Comparison of ENCODE assay signal across 27 cellular contexts in genomic region chr10:84158061-84158460, GRCh38. TPM values are rescaled to one million over a fixed set of nuclear protein-coding genes. Genes with fewer than 3 reads are reported as not detected.
"Had no signal": no experiment of that assay in that cellular context is flagged by ENCODE, and none has a peak within 500 bp of the region (broad histone marks: within the 10 kb centered on the region; RNA-seq: fewer than 3 reads in every experiment).

No MANE protein-coding gene starts in this region.

- H3K27me3 ChIP-seq: right atrium auricular region, vagina had no signal

- H3K4me3 ChIP-seq: gastrocnemius medialis, heart left ventricle, left lung, right atrium auricular region, stomach, vagina had no signal

- H3K9me3 Mint-ChIP-seq: activated naive CD8-positive, alpha-beta T cell treated with anti-CD3 and anti-CD28 coated beads, Interleukin-2, amount 10 ng/mL, durations not matched to agents 7 days and 5 days; activated T-helper 1 cell treated with anti-CD3 and anti-CD28 coated beads, Interleukin-12 subunit alpha, Interleukin-12 subunit beta, Interleukin-2, Interleukin-4 antibody, amounts not matched to agents 30 ng/mL and 10 ng/mL and 1 ng/mL, durations not matched to agents 14 hours and 24 hours and 36 hours; brain; mesothelial cell of epicardium had no signal

- DNase-seq: activated CD4-positive, alpha-beta T cell treated with anti-CD3 and anti-CD28 coated beads, Interleukin-2, amount 50 U/mL, for 48 hours; activated gamma-delta T cell treated with Interleukin-2 at 50 U/mL for 16 hours; activated naive CD8-positive, alpha-beta T cell treated with anti-CD3 and anti-CD28 coated beads, Interleukin-2, amount 10 ng/mL, durations not matched to agents 7 days and 5 days; anterior cingulate cortex; central memory CD4-positive, alpha-beta T cell; erythroblast; gastrocnemius medialis; heart left ventricle; left lung; stimulated activated CD4-positive, alpha-beta T cell treated with anti-CD3 and anti-CD28 coated beads, Interleukin-2, amount 100 ng/mL, for 24 hours; stomach; trophoblast cell had no signal

- H3K4me1 ChIP-seq: gastrocnemius medialis, heart left ventricle, right atrium auricular region, stomach, vagina had no signal

- H3K9me3 ChIP-seq: gastrocnemius medialis, heart left ventricle, left lung, right atrium auricular region, stomach, vagina had no signal

- H3K27ac ChIP-seq: gastrocnemius medialis, heart left ventricle, left lung, right atrium auricular region, stomach, vagina had no signal

- H3K27ac Mint-ChIP-seq: activated naive CD8-positive, alpha-beta T cell treated with anti-CD3 and anti-CD28 coated beads, Interleukin-2, amount 10 ng/mL, durations not matched to agents 7 days and 5 days; activated T-helper 1 cell treated with anti-CD3 and anti-CD28 coated beads, Interleukin-12 subunit alpha, Interleukin-12 subunit beta, Interleukin-2, Interleukin-4 antibody, amounts not matched to agents 30 ng/mL and 10 ng/mL and 1 ng/mL, durations not matched to agents 14 hours and 24 hours and 36 hours; mesothelial cell of epicardium had no signal

- FAIRE-seq: colon, endometrium had no signal

- H3K4me3 Mint-ChIP-seq: activated naive CD8-positive, alpha-beta T cell treated with anti-CD3 and anti-CD28 coated beads, Interleukin-2, amount 10 ng/mL, durations not matched to agents 7 days and 5 days; activated T-helper 1 cell treated with anti-CD3 and anti-CD28 coated beads, Interleukin-12 subunit alpha, Interleukin-12 subunit beta, Interleukin-2, Interleukin-4 antibody, amounts not matched to agents 30 ng/mL and 10 ng/mL and 1 ng/mL, durations not matched to agents 14 hours and 24 hours and 36 hours; brain; mesothelial cell of epicardium had no signal

- ATAC-seq: gastrocnemius medialis, heart left ventricle, left lung had no signal

RNA-seq across cellular contexts. Expression of gene GPR15LG, which starts 15.5 kb away (rescaled TPM):
- total RNA-seq: activated naive CD8-positive, alpha-beta T cell treated with anti-CD3 and anti-CD28 coated beads, Interleukin-2, amount 10 ng/mL, durations not matched to agents 7 days and 5 days; activated T-helper 1 cell treated with anti-CD3 and anti-CD28 coated beads, Interleukin-12 subunit alpha, Interleukin-12 subunit beta, Interleukin-2, Interleukin-4 antibody, amounts not matched to agents 30 ng/mL and 10 ng/mL and 1 ng/mL, durations not matched to agents 14 hours and 24 hours and 36 hours; heart left ventricle; kidney epithelial cell; left lung; lung microvascular endothelial cell; mesothelial cell of epicardium; omental fat pad; posterior vena cava; right atrium auricular region; skeletal muscle tissue; T-helper 2 cell treated with Interferon-gamma antibody and Interleukin-4, amounts not matched to agents 100 ng/mL and 5 ng/mL, for 36 hours; temporal lobe had no signal
- polyA plus RNA-seq: neural cell had no signal

RNA-seq across cellular contexts. Expression of gene CDHR1, which starts 36.3 kb away (rescaled TPM):
- total RNA-seq: T-helper 2 cell treated with Interferon-gamma antibody and Interleukin-4, amounts not matched to agents 100 ng/mL and 5 ng/mL, for 36 hours had no signal
